ENCODE assay signal across 15 cellular contexts in genomic region chr11:12642040-12642439, GRCh38. TPM values are rescaled to one million over a fixed set of nuclear protein-coding genes. Genes with fewer than 3 reads are reported as not detected.
A peak's percentile ranks its signal among the peaks of the same experiment; 100 is the strongest.
DNase-seq lines count a peak whose midpoint lies in the region; ATAC-seq and TF ChIP-seq lines count a peak whose summit lies in the region.
"Had no signal": no experiment of that assay in that cellular context is flagged by ENCODE, and none has a peak within 500 bp of the region (broad histone marks: within the 10 kb centered on the region; RNA-seq: fewer than 3 reads in every experiment).

No MANE protein-coding gene starts in this region.

- no peaks in the 10 kb centered on the region for H3K36me3 ChIP-seq in esophagus squamous epithelium
- H3K36me3 ChIP-seq: neutrophil had no signal

- peak overlapping the region; percentile 93 to 96 (median 94) for H3K27ac Mint-ChIP-seq in nephron
- H3K27ac Mint-ChIP-seq: stimulated activated naive CD8-positive, alpha-beta T cell treated with anti-CD3 and anti-CD28 coated beads, Interleukin-15, Interleukin-2, amounts not matched to agents 100 ng/mL and 50 ng/mL, for 24 hours had no signal

- peaks cover 5% of the 10 kb centered on the region for H3K9me3 Mint-ChIP-seq in nephron

- 53 to 58% methylated on average over 4 to 5 of the region's 5 CpGs for WGBS in esophagus squamous epithelium, 2 donors

- H3K4me1 Mint-ChIP-seq in nephron: peaks cover 27% of the 10 kb centered on the region

- intact Hi-C loops in esophagus squamous epithelium (cut with DNase I): no loop called here

- H3K27ac ChIP-seq in esophagus squamous epithelium: no peak overlapping the region
- H3K27ac ChIP-seq: neutrophil, RWPE1 had no signal

- TF ChIP-seq POLR2A in esophagus squamous epithelium (IDR thresholded peaks at IDR 0.05): no peak

- peaks cover 3% of the 10 kb centered on the region for H3K36me3 Mint-ChIP-seq in nephron (ENCODE audit: low read depth)

- TF ChIP-seq CTCF in choroid plexus epithelial cell (conservative IDR thresholded peaks at IDR 0.05; ENCODE audit: low read depth, low read length) (peak; percentile 11), nephron (IDR thresholded peaks at IDR 0.05; ENCODE audit: unreplicated experiment in 3 of 3) (no peak), esophagus squamous epithelium (IDR thresholded peaks at IDR 0.05) (no peak)

- no peaks in the 10 kb centered on the region for H3K27me3 Mint-ChIP-seq in nephron (ENCODE audit: low read depth)

- H3K4me3 ChIP-seq in choroid plexus epithelial cell (ENCODE audit: low read depth, low read length) (no peak overlapping the region), esophagus squamous epithelium (no peak overlapping the region)

- no peaks in the 10 kb centered on the region for H3K27me3 ChIP-seq in esophagus squamous epithelium
- H3K27me3 ChIP-seq: neutrophil had no signal

- H3K4me1 ChIP-seq in esophagus squamous epithelium: no peaks in the 10 kb centered on the region

- no peaks in the 10 kb centered on the region for H3K9me3 ChIP-seq in esophagus squamous epithelium
- H3K9me3 ChIP-seq: neutrophil had no signal

- peak; percentile 47 for DNase-seq in DMS 273 (lab: John Stamatoyannopoulos, UW; ENCODE audit: unreplicated experiment)
- peak; percentile 31 for DNase-seq in HT-29 (ENCODE audit: low spot score)
- peak; percentile 69 for DNase-seq in choroid plexus epithelial cell (ENCODE audit: low read depth)
- DNase-seq in esophagus squamous epithelium (lab: John Stamatoyannopoulos, UW): no peak
- DNase-seq: COR-L47; left cardiac atrium; NCI-H2171 treated with DMSO at 0.1 percent for 48 hours; stimulated activated CD4-positive, alpha-beta T cell treated with anti-CD3 and anti-CD28 coated beads, Interleukin-2, amount 100 ng/mL, for 48 hours had no signal

- no peak overlapping the region for H3K4me3 Mint-ChIP-seq in nephron
- H3K4me3 Mint-ChIP-seq: stimulated activated naive CD8-positive, alpha-beta T cell treated with anti-CD3 and anti-CD28 coated beads, Interleukin-15, Interleukin-2, amounts not matched to agents 100 ng/mL and 50 ng/mL, for 24 hours had no signal

- ATAC-seq in HG03175 (IDR thresholded peaks at IDR 0.05; ENCODE audit: unreplicated experiment) (no peak), HG03025 (IDR thresholded peaks at IDR 0.05; ENCODE audit: low FRiP score, unreplicated experiment) (no peak), GM19023 (IDR thresholded peaks at IDR 0.05; ENCODE audit: unreplicated experiment) (no peak)

RNA-seq across cellular contexts. Expression of gene TEAD1, which starts 32.2 kb away (rescaled TPM):
- total RNA-seq in HT-29 (2014; rRNA removed; shearing (Covaris generic)): 99.5 and 102 TPM in 2 replicates
- total RNA-seq in esophagus squamous epithelium: 10 to 100 TPM; 33.3 to 75.2 (median 49.8) TPM
